ENCODE assay signal across 19 cellular contexts in genomic region chr5:21164425-21164824, GRCh38.
DNase-seq lines count a peak whose midpoint lies in the region; ATAC-seq and TF ChIP-seq lines count a peak whose summit lies in the region.
"Had no signal": no experiment of that assay in that cellular context is flagged by ENCODE, and none has a peak within 500 bp of the region (broad histone marks: within the 10 kb centered on the region; RNA-seq: fewer than 3 reads in every experiment).

No MANE protein-coding gene starts in this region.

- ATAC-seq in foreskin keratinocyte (no peak), HG03039 (IDR thresholded peaks at IDR 0.05; ENCODE audit: unreplicated experiment) (no peak)
- ATAC-seq: A549, GM12878, K562 had no signal

- H3K4me1 ChIP-seq in mesendoderm (ENCODE audit: control insufficient read depth, low read depth, low read length), result no peaks in the 10 kb centered on the region
- H3K4me1 ChIP-seq in foreskin keratinocyte, result no peaks in the 10 kb centered on the region
- H3K4me1 ChIP-seq: A549, Caco-2, HAP-1 had no signal

- H4K8ac ChIP-seq in mesendoderm (ENCODE audit: low read depth, low read length), result no peak overlapping the region

- no peaks in the 10 kb centered on the region for H3K79me1 ChIP-seq in mesendoderm (ENCODE audit: low read length)

- H3K36me3 ChIP-seq in mesendoderm (ENCODE audit: control insufficient read depth, insufficient read depth, low read length), result no peaks in the 10 kb centered on the region
- H3K36me3 ChIP-seq: HAP-1 had no signal

- H3K4ac ChIP-seq in mesendoderm (ENCODE audit: low read depth, low read length), result no peak overlapping the region

- no peaks in the 10 kb centered on the region for H3K79me2 ChIP-seq in mesendoderm (ENCODE audit: control insufficient read depth, insufficient read depth, low read length)

- H3K27me3 ChIP-seq in mesendoderm (ENCODE audit: insufficient read depth, low read length, poor library complexity), result no peaks in the 10 kb centered on the region
- no peaks in the 10 kb centered on the region for H3K27me3 ChIP-seq in foreskin keratinocyte

- no peak overlapping the region for H2BK120ac ChIP-seq in mesendoderm (ENCODE audit: low read depth, low read length)

- DNase-seq in D341Med (ENCODE audit: low spot score) (peak; percentile 42), NCI-H524 (lab: John Stamatoyannopoulos, UW) (peak; percentile 41 to 88), SK-N-DZ (ENCODE audit: low spot score) (peak; percentile 42), mesendoderm (peak; percentile 63), T1000 (lab: John Stamatoyannopoulos, UW) (no peak), foreskin keratinocyte (no peak)
- DNase-seq: AML-193; Caco-2; CD4-positive, alpha-beta T cell; DND-41; EL; IMR-90 had no signal

- WGBS in mesendoderm (ENCODE audit: extremely low coverage, insufficient coverage, low lambda C conversion rate), result no CpG with 5 or more reads among the region's 4 CpGs

- TF ChIP-seq CTCF in foreskin keratinocyte (conservative IDR thresholded peaks at IDR 0.05), result no peak

- no peak overlapping the region for H3K56ac ChIP-seq in mesendoderm (ENCODE audit: low read length)

- no peak overlapping the region for H3K4me3 ChIP-seq in mesendoderm (ENCODE audit: low read length)
- H3K4me3 ChIP-seq: A549, GM12878, HAP-1, K562 had no signal

- peak overlapping the region; percentile 87 for H3K27ac ChIP-seq in mesendoderm (ENCODE audit: low read depth, low read length)
- no peak overlapping the region for H3K27ac ChIP-seq in foreskin keratinocyte
- H3K27ac ChIP-seq: 22Rv1, A549, C4-2B had no signal

- H4K5ac ChIP-seq in mesendoderm (ENCODE audit: low read length), result no peak overlapping the region

- no peak overlapping the region for H2AK5ac ChIP-seq in mesendoderm (ENCODE audit: low read length)

- no peak overlapping the region for H3K9ac ChIP-seq in mesendoderm (ENCODE audit: low read length)

- H3K18ac ChIP-seq in mesendoderm (ENCODE audit: low read length), result no peak overlapping the region

- no peak overlapping the region for H2BK5ac ChIP-seq in mesendoderm (ENCODE audit: low read length)

- no peak overlapping the region for H2BK15ac ChIP-seq in mesendoderm (replicated peaks; ENCODE audit: low read depth)

- no peak overlapping the region for H3K4me2 ChIP-seq in mesendoderm (ENCODE audit: low read length)
- H3K4me2 ChIP-seq: A549 had no signal

- no peak overlapping the region for H3K23ac ChIP-seq in mesendoderm (ENCODE audit: low read length)

Comparison
In these comparisons a context has a peak if more than half of its experiments do, and no peak if none do; other contexts are left out.
1. DNase-seq: peak in D341Med (single experiment), NCI-H524 (2 of 2), SK-N-DZ (single experiment) and mesendoderm (single experiment); none in T1000 (single experiment) and foreskin keratinocyte (0 of 2).